ENCODE assay signal across 19 cellular contexts in genomic region chr3:169558371-169558770, GRCh38.
DNase-seq lines count a peak whose midpoint lies in the region; ATAC-seq and TF ChIP-seq lines count a peak whose summit lies in the region.
"Had no signal": no experiment of that assay in that cellular context is flagged by ENCODE, and none has a peak within 500 bp of the region (broad histone marks: within the 10 kb centered on the region; RNA-seq: fewer than 3 reads in every experiment).

No MANE protein-coding gene starts in this region.

- H2AFZ ChIP-seq in neuronal stem cell (ENCODE audit: low read length), result no peak overlapping the region

- H2BK15ac ChIP-seq in neuronal stem cell (ENCODE audit: low read length), result no peak overlapping the region

- TF ChIP-seq POLR2A in testis (IDR thresholded peaks at IDR 0.05), result no peak

- H3K9me3 ChIP-seq in testis, result no peaks in the 10 kb centered on the region
- no peaks in the 10 kb centered on the region for H3K9me3 ChIP-seq in neuronal stem cell (replicated peaks in 1 of 2; ENCODE audit: control insufficient read depth in 2 of 2, insufficient read depth in 1 of 2, low read depth in 1 of 2, low read length in 2 of 2)

- no peak overlapping the region for H4K8ac ChIP-seq in neuronal stem cell (ENCODE audit: low read depth, low read length)

- H3K18ac ChIP-seq in neuronal stem cell (ENCODE audit: low read length), result no peak overlapping the region

- no peak overlapping the region for H2BK12ac ChIP-seq in neuronal stem cell (ENCODE audit: low read length)

- H3K27me3 ChIP-seq in testis (no peaks in the 10 kb centered on the region), neuronal stem cell (ENCODE audit: control insufficient read depth in 3 of 3, insufficient read depth in 3 of 3, low read depth in 1 of 3, low read length in 3 of 3) (no peaks in the 10 kb centered on the region)

- H2AK5ac ChIP-seq in neuronal stem cell (ENCODE audit: low read depth, low read length), result no peak overlapping the region

- no peak overlapping the region for H4K91ac ChIP-seq in neuronal stem cell (ENCODE audit: low read depth, low read length, poor library complexity)

- H3K4me1 ChIP-seq in testis, result no peaks in the 10 kb centered on the region
- H3K4me1 ChIP-seq in neuronal stem cell (ENCODE audit: control insufficient read depth in 2 of 2, insufficient read depth in 1 of 2, low read depth in 1 of 2, low read length in 2 of 2), result no peaks in the 10 kb centered on the region

- H3K4me3 ChIP-seq in testis (no peak overlapping the region), neuronal stem cell (ENCODE audit: low read length in 2 of 2) (no peak overlapping the region)
- H3K4me3 ChIP-seq: GM12878 had no signal

- H3K23ac ChIP-seq in neuronal stem cell (ENCODE audit: low read depth, low read length, poor library complexity), result no peak overlapping the region

- H3K14ac ChIP-seq in neuronal stem cell (ENCODE audit: low read length), result no peak overlapping the region

- peak; percentile 15 for DNase-seq in NCI-H1436 (lab: John Stamatoyannopoulos, UW)
- no peak for DNase-seq in NCI-H1436 treated with DMSO at 0.1 percent for 48 hours (lab: John Stamatoyannopoulos, UW)
- DNase-seq in NCI-H2081 treated with DMSO at 0.1 percent for 48 hours (lab: John Stamatoyannopoulos, UW), result peak; percentile 43
- peak; percentile 57 for DNase-seq in dermis blood vessel endothelial cell
- peak; percentile 22 for DNase-seq in testis
- no peak for DNase-seq in NCI-H524 (lab: John Stamatoyannopoulos, UW)
- no peak for DNase-seq in neuronal stem cell (ENCODE audit: low spot score)
- DNase-seq: 8988T, DMS 273 treated with DMSO at 0.1 percent for 48 hours, GF-D8, GOT3, KBM-7, NCI-H1417 treated with DMSO at 0.1 percent for 48 hours, NCI-H2029, NCI-H510A had no signal

- no peak overlapping the region for H3K9ac ChIP-seq in neuronal stem cell (ENCODE audit: low read depth, low read length, poor library complexity)

- H2BK5ac ChIP-seq in neuronal stem cell (ENCODE audit: low read length), result no peak overlapping the region

- no peak overlapping the region for H2BK120ac ChIP-seq in neuronal stem cell (ENCODE audit: low read depth, low read length)

- TF ChIP-seq CTCF in testis (IDR thresholded peaks at IDR 0.05), result no peak

- 72 to 78% methylated on average over 3 of the region's 3 CpGs for WGBS in testis, 2 donors
- WGBS in neuronal stem cell (ENCODE audit: extremely low coverage in 2 of 2, insufficient read length in 2 of 2, insufficient replicate concordance in 1 of 2), 2 donors, result no CpG with 5 or more reads among the region's 3 CpGs

- H3K79me1 ChIP-seq in neuronal stem cell (ENCODE audit: low read depth, low read length), result no peaks in the 10 kb centered on the region

- no peaks in the 10 kb centered on the region for H3K36me3 ChIP-seq in testis (ENCODE audit: low read depth, missing control alignments)
- no peaks in the 10 kb centered on the region for H3K36me3 ChIP-seq in neuronal stem cell (replicated peaks in 1 of 2; ENCODE audit: control insufficient read depth in 2 of 2, insufficient read depth in 2 of 2, low read length in 2 of 2)

- ATAC-seq in GM21619 (IDR thresholded peaks at IDR 0.05; ENCODE audit: unreplicated experiment), result no peak
- ATAC-seq: GM12878, HepG2, Right ventricle myocardium inferior had no signal

- no peak overlapping the region for H3K4ac ChIP-seq in neuronal stem cell (ENCODE audit: low read length)

- no peak overlapping the region for H3K4me2 ChIP-seq in neuronal stem cell (ENCODE audit: insufficient read depth, low read length, poor library complexity, severe bottlenecking)

- intact Hi-C loops in testis (cut with DNase I; ENCODE audit: low total_unique reads), result no loop called here

- H3K27ac ChIP-seq in testis, result no peak overlapping the region
- H3K27ac ChIP-seq in neuronal stem cell (replicated peaks; ENCODE audit: low read length), result no peak overlapping the region

Comparison
In these comparisons a context has a peak if more than half of its experiments do, and no peak if none do; other contexts are left out.
1. DNase-seq: peak in NCI-H1436 (single experiment), NCI-H2081 treated with DMSO at 0.1 percent for 48 hours (single experiment), dermis blood vessel endothelial cell (single experiment) and testis (single experiment); none in NCI-H1436 treated with DMSO at 0.1 percent for 48 hours (single experiment), NCI-H524 (0 of 2) and neuronal stem cell (single experiment).